17 cellular contexts compared by ENCODE assay signal in the genomic region with DNA sequence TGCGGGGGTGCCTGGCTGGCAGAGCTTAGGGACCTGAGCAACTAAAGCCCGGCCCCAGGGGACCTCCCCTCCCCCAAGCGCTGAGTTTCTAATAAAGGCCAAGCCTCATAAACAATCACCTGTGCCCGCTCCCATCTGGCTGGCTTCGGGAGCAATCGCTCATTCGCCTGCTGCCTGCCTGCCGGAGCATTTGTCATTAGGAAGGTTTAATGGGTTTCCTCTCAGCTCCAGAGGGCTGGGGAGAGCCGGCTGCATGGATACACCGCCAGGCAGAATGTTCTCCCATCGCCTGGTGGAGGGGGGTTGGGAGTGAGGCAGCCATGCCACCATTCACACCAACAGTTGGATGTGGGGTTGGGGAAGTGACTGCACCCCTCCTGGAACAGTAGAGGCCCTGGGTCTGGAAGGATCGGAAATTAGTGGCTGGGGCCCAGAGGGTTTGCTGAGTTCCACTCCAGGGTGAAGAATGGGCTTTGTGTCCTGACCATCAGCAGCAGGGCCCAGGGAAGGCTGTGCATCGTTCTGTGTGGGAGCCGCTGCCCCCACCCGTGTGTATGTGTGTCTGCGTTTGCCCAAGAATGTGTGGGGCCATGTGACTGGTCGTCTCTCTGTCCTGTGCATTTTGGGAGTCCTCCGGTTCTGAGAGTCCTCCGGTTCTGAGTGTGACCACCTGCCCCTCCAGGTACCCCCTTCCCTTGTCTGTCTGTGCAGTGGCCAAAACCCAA. TPM values are rescaled to one million over a fixed set of nuclear protein-coding genes. Genes with fewer than 3 reads are reported as not detected.
DNase-seq lines count a peak whose midpoint lies in the region.
"Had no signal": no experiment of that assay in that cellular context is flagged by ENCODE, and none has a peak within 500 bp of the region (broad histone marks: within the 10 kb centered on the region; RNA-seq: fewer than 3 reads in every experiment).

No MANE protein-coding gene starts in this region.

- H3K4me1 Mint-ChIP-seq in activated CD4-positive, alpha-beta memory T cell treated with anti-CD3 and anti-CD28 coated beads, Interleukin-2, amount 10 ng/mL, durations not matched to agents 7 days and 5 days: peaks cover 9% of the 10 kb centered on the region

- POLR2A ChIA-PET in activated CD4-positive, alpha-beta memory T cell treated with anti-CD3 and anti-CD28 coated beads, Interleukin-2, amount 10 ng/mL, durations not matched to agents 7 days and 5 days (lab: Charles Lee): interaction anchor here (1.0 kb wide), 1 partner anchor 10 kb away, joined by 3 read pairs; no protein-coding TSS in a partner anchor

- H3K4me3 Mint-ChIP-seq in activated CD4-positive, alpha-beta memory T cell treated with anti-CD3 and anti-CD28 coated beads, Interleukin-2, amount 10 ng/mL, durations not matched to agents 7 days and 5 days: no peak overlapping the region

- CTCF ChIA-PET in activated CD4-positive, alpha-beta memory T cell treated with anti-CD3 and anti-CD28 coated beads, Interleukin-2, amount 10 ng/mL, durations not matched to agents 7 days and 5 days (lab: Charles Lee): no interaction called here

- H3K27me3 Mint-ChIP-seq in activated CD4-positive, alpha-beta memory T cell treated with anti-CD3 and anti-CD28 coated beads, Interleukin-2, amount 10 ng/mL, durations not matched to agents 7 days and 5 days: no peaks in the 10 kb centered on the region

- DNase-seq in DMS153 (lab: John Stamatoyannopoulos, UW) (peak; percentile 75), NCI-H1092 treated with DMSO at 0.1 percent for 48 hours (lab: John Stamatoyannopoulos, UW) (peak; percentile 37), NCI-H82 treated with DMSO at 0.1 percent for 48 hours (lab: John Stamatoyannopoulos, UW; ENCODE audit: unreplicated experiment) (peak; percentile 82), left kidney (ENCODE audit: low read depth, low spot score) (peak; percentile 95), SHP77 (lab: John Stamatoyannopoulos, UW) (no peak), iPS-NIHi7 (ENCODE audit: extremely low spot score) (no peak)
- no peak for DNase-seq in stimulated activated CD4-positive, alpha-beta T cell treated with anti-CD3 and anti-CD28 coated beads, Interleukin-2, amount 100 ng/mL, for 24 hours
- DNase-seq in activated CD4-positive, alpha-beta memory T cell treated with anti-CD3 and anti-CD28 coated beads, Interleukin-2, amount 10 ng/mL, durations not matched to agents 7 days and 5 days: no peak
- DNase-seq: activated CD4-positive, alpha-beta T cell treated with anti-CD3 and anti-CD28 coated beads, Interleukin-2, amount 50 U/mL, for 1 hour; activated CD8-positive, alpha-beta memory T cell treated with anti-CD3 and anti-CD28 coated beads, Interleukin-2, amount 50 U/mL, for 48 hours; activated gamma-delta T cell; DMS53; effector memory CD4-positive, alpha-beta T cell; esophagus squamous epithelium; NCI-H146; NCI-H526 treated with DMSO at 0.1 percent for 48 hours; SHP77 treated with DMSO at 0.1 percent for 48 hours had no signal

- H3K27ac Mint-ChIP-seq in activated CD4-positive, alpha-beta memory T cell treated with anti-CD3 and anti-CD28 coated beads, Interleukin-2, amount 10 ng/mL, durations not matched to agents 7 days and 5 days: no peak overlapping the region

- H3K36me3 Mint-ChIP-seq in activated CD4-positive, alpha-beta memory T cell treated with anti-CD3 and anti-CD28 coated beads, Interleukin-2, amount 10 ng/mL, durations not matched to agents 7 days and 5 days (ENCODE audit: low read depth): peaks cover 11% of the 10 kb centered on the region

- no peaks in the 10 kb centered on the region for H3K9me3 Mint-ChIP-seq in activated CD4-positive, alpha-beta memory T cell treated with anti-CD3 and anti-CD28 coated beads, Interleukin-2, amount 10 ng/mL, durations not matched to agents 7 days and 5 days

RNA-seq across cellular contexts. Expression of a gene that starts 15.3 kb away (rescaled TPM):
- 10 to 100 TPM; 96.0 to 97.0 TPM for total RNA-seq in activated CD4-positive, alpha-beta memory T cell treated with anti-CD3 and anti-CD28 coated beads, Interleukin-2, amount 10 ng/mL, durations not matched to agents 7 days and 5 days

RNA-seq across cellular contexts. Expression of a gene that starts 22.7 kb away (rescaled TPM):
- 100 to 1,000 TPM; 339 to 372 TPM for total RNA-seq in activated CD4-positive, alpha-beta memory T cell treated with anti-CD3 and anti-CD28 coated beads, Interleukin-2, amount 10 ng/mL, durations not matched to agents 7 days and 5 days

RNA-seq across cellular contexts. Expression of a gene that starts 31.5 kb away (rescaled TPM):
- total RNA-seq in activated CD4-positive, alpha-beta memory T cell treated with anti-CD3 and anti-CD28 coated beads, Interleukin-2, amount 10 ng/mL, durations not matched to agents 7 days and 5 days: 10 to 100 TPM; 18.3 to 20.6 TPM

Comparison
In these comparisons a context has a peak if more than half of its experiments do, and no peak if none do; other contexts are left out.
1. DNase-seq: peak in DMS153 (single experiment), NCI-H1092 treated with DMSO at 0.1 percent for 48 hours (single experiment), NCI-H82 treated with DMSO at 0.1 percent for 48 hours (single experiment) and left kidney (single experiment); none in SHP77 (0 of 2), stimulated activated CD4-positive, alpha-beta T cell treated with anti-CD3 and anti-CD28 coated beads, Interleukin-2, amount 100 ng/mL, for 24 hours (0 of 2), iPS-NIHi7 (single experiment) and activated CD4-positive, alpha-beta memory T cell treated with anti-CD3 and anti-CD28 coated beads, Interleukin-2, amount 10 ng/mL, durations not matched to agents 7 days and 5 days (single experiment).